In genomic region chr14:95308073-95308472, GRCh38 we compare ENCODE assay signal across 23 cellular contexts. TPM values are rescaled to one million over a fixed set of nuclear protein-coding genes. Genes with fewer than 3 reads are reported as not detected.
DNase-seq lines count a peak whose midpoint lies in the region; ATAC-seq and TF ChIP-seq lines count a peak whose summit lies in the region.
"Had no signal": no experiment of that assay in that cellular context is flagged by ENCODE, and none has a peak within 500 bp of the region (broad histone marks: within the 10 kb centered on the region; RNA-seq: fewer than 3 reads in every experiment).

No MANE protein-coding gene starts in this region.

- CTCF ChIA-PET in activated CD4-positive, alpha-beta memory T cell treated with anti-CD3 and anti-CD28 coated beads, Interleukin-2, amount 10 ng/mL, durations not matched to agents 7 days and 5 days (lab: Charles Lee) = no interaction called here

- H3K27me3 ChIP-seq in SJCRH30 (no peaks in the 10 kb centered on the region), heart right ventricle (no peaks in the 10 kb centered on the region), H7 (ENCODE audit: control insufficient read depth, insufficient read depth, low read length) (no peaks in the 10 kb centered on the region)
- H3K27me3 ChIP-seq: sigmoid colon had no signal

- H3K27ac ChIP-seq in SJCRH30 (peak overlapping the region; percentile 19; the same call in 1 of the 2 replicates), heart right ventricle (peak overlapping the region in 8 of 10 donors; percentile 33 to 72 (median 44)), mesodermal cell (ENCODE audit: low read depth, low read length, severe bottlenecking) (peak overlapping the region; percentile 88), temporal lobe (ENCODE audit: low read depth, low read length) (peak overlapping the region; percentile 96)
- H3K27ac ChIP-seq: RWPE1, sigmoid colon, WERI-Rb-1 had no signal

- WGBS in heart right ventricle, 2 donors = 73 to 75% methylated on average over 1 of the region's 1 CpG
- WGBS in mesodermal cell (ENCODE audit: insufficient coverage in 2 of 2), 2 experiments = 100% methylated on average over 1 of the region's 1 CpG; no CpG with 5 or more reads in 1 of the 2 experiments

- H3K4me3 Mint-ChIP-seq in activated CD4-positive, alpha-beta memory T cell treated with anti-CD3 and anti-CD28 coated beads, Interleukin-2, amount 10 ng/mL, durations not matched to agents 7 days and 5 days = no peak overlapping the region
- H3K4me3 Mint-ChIP-seq: activated CD4-positive, alpha-beta T cell treated with anti-CD3 and anti-CD28 coated beads, Interleukin-2, amount 10 ng/mL, durations not matched to agents 24 days and 14 days; activated naive CD4-positive, alpha-beta T cell treated with anti-CD3 and anti-CD28 coated beads for 36 hours; activated T-cell treated with anti-CD3 and anti-CD28 coated beads, Interleukin-2, amount 50 U/mL, for 72 hours; CD4-positive, alpha-beta memory T cell; central memory CD8-positive, alpha-beta T cell; natural killer cell treated with Interleukin-12 subunit alpha and Interleukin-12 subunit beta and Interleukin-15 and Interleukin-18, amount 100 ng/mL, for 72 hours had no signal

- no peak overlapping the region for H3K27ac Mint-ChIP-seq in activated CD4-positive, alpha-beta memory T cell treated with anti-CD3 and anti-CD28 coated beads, Interleukin-2, amount 10 ng/mL, durations not matched to agents 7 days and 5 days
- H3K27ac Mint-ChIP-seq: activated CD4-positive, alpha-beta T cell treated with anti-CD3 and anti-CD28 coated beads, Interleukin-2, amount 10 ng/mL, durations not matched to agents 24 days and 14 days; activated naive CD4-positive, alpha-beta T cell treated with anti-CD3 and anti-CD28 coated beads for 36 hours; activated T-cell treated with anti-CD3 and anti-CD28 coated beads, Interleukin-2, amount 50 U/mL, for 72 hours; CD4-positive, alpha-beta memory T cell; natural killer cell treated with Interleukin-12 subunit alpha and Interleukin-12 subunit beta and Interleukin-15 and Interleukin-18, amount 100 ng/mL, for 72 hours had no signal

- no peak overlapping the region for H3K4me3 ChIP-seq in SJCRH30
- no peak overlapping the region for H3K4me3 ChIP-seq in heart right ventricle
- H3K4me3 ChIP-seq in mesodermal cell (ENCODE audit: extremely low read depth, insufficient read depth, low read length, poor library complexity, severe bottlenecking) = no peak overlapping the region
- H3K4me3 ChIP-seq in H7 (ENCODE audit: insufficient read depth, low read depth, low read length) = no peak overlapping the region
- H3K4me3 ChIP-seq: sigmoid colon had no signal

- no peaks in the 10 kb centered on the region for H3K4me1 Mint-ChIP-seq in activated CD4-positive, alpha-beta memory T cell treated with anti-CD3 and anti-CD28 coated beads, Interleukin-2, amount 10 ng/mL, durations not matched to agents 7 days and 5 days
- H3K4me1 Mint-ChIP-seq: activated CD4-positive, alpha-beta T cell treated with anti-CD3 and anti-CD28 coated beads, Interleukin-2, amount 10 ng/mL, durations not matched to agents 24 days and 14 days; CD4-positive, alpha-beta memory T cell; central memory CD8-positive, alpha-beta T cell had no signal

- H3K36me3 ChIP-seq in SJCRH30 (peaks cover 2% of the 10 kb centered on the region; the same call in 1 of the 2 replicates), heart right ventricle (no peaks in the 10 kb centered on the region), mesodermal cell (ENCODE audit: control insufficient read depth, insufficient read depth, low read length) (no peaks in the 10 kb centered on the region), H7 (replicated peaks; ENCODE audit: control insufficient read depth, insufficient read depth, low read length) (no peaks in the 10 kb centered on the region)
- H3K36me3 ChIP-seq: sigmoid colon had no signal

- DNase-seq in SJCRH30 (no peak), heart right ventricle (no peak), NCI-H774 (lab: John Stamatoyannopoulos, UW) (no peak), H7 (no peak)
- no peak for DNase-seq in activated CD4-positive, alpha-beta memory T cell treated with anti-CD3 and anti-CD28 coated beads, Interleukin-2, amount 10 ng/mL, durations not matched to agents 7 days and 5 days
- DNase-seq: activated CD4-positive, alpha-beta T cell treated with anti-CD3 and anti-CD28 coated beads, Interleukin-2, amount 10 ng/mL, durations not matched to agents 24 days and 14 days; activated naive CD4-positive, alpha-beta T cell treated with anti-CD3 and anti-CD28 coated beads for 36 hours; activated T-cell treated with anti-CD3 and anti-CD28 coated beads, Interleukin-2, amount 50 U/mL, for 72 hours; CD4-positive, alpha-beta memory T cell; left colon; NCI-H1105; NCI-H2029 treated with DMSO at 0.1 percent for 48 hours; NCI-H226; NCI-H748 treated with DMSO at 0.1 percent for 48 hours; sigmoid colon; stimulated activated CD8-positive, alpha-beta memory T cell treated with anti-CD3 and anti-CD28 coated beads, Interleukin-4, amount 100 ng/mL, for 48 hours; WERI-Rb-1 had no signal

- intact Hi-C loops in heart right ventricle (cut with DNase I) = no loop called here

- no peaks in the 10 kb centered on the region for H3K9me3 Mint-ChIP-seq in activated CD4-positive, alpha-beta memory T cell treated with anti-CD3 and anti-CD28 coated beads, Interleukin-2, amount 10 ng/mL, durations not matched to agents 7 days and 5 days
- H3K9me3 Mint-ChIP-seq: activated CD4-positive, alpha-beta T cell treated with anti-CD3 and anti-CD28 coated beads, Interleukin-2, amount 10 ng/mL, durations not matched to agents 24 days and 14 days; activated naive CD4-positive, alpha-beta T cell treated with anti-CD3 and anti-CD28 coated beads for 36 hours; activated T-cell treated with anti-CD3 and anti-CD28 coated beads, Interleukin-2, amount 50 U/mL, for 72 hours; central memory CD8-positive, alpha-beta T cell; natural killer cell treated with Interleukin-12 subunit alpha and Interleukin-12 subunit beta and Interleukin-15 and Interleukin-18, amount 100 ng/mL, for 72 hours had no signal

- H3K4me1 ChIP-seq in SJCRH30 (peaks cover 38% of the 10 kb centered on the region), heart right ventricle (peaks cover 0 to 84% (median 29%) of the 10 kb centered on the region in 9 donors), mesodermal cell (ENCODE audit: control insufficient read depth, insufficient read depth, low read length, poor library complexity, severe bottlenecking) (peaks cover 10% of the 10 kb centered on the region)

- peak in 5 of 8 donors; percentile 14 to 34 (median 16) for ATAC-seq in heart right ventricle
- ATAC-seq: activated T-cell treated with anti-CD3 and anti-CD28 coated beads, Interleukin-2, amount 50 U/mL, for 72 hours; left colon; natural killer cell treated with Interleukin-12 subunit alpha and Interleukin-12 subunit beta and Interleukin-15 and Interleukin-18, amount 100 ng/mL, for 72 hours; SK-N-SH treated with all-trans-retinoic acid at 6 μM for 48 hours had no signal

- H3K27me3 Mint-ChIP-seq in activated CD4-positive, alpha-beta memory T cell treated with anti-CD3 and anti-CD28 coated beads, Interleukin-2, amount 10 ng/mL, durations not matched to agents 7 days and 5 days = peaks cover 17% of the 10 kb centered on the region
- H3K27me3 Mint-ChIP-seq: activated CD4-positive, alpha-beta T cell treated with anti-CD3 and anti-CD28 coated beads, Interleukin-2, amount 10 ng/mL, durations not matched to agents 24 days and 14 days had no signal

- TF ChIP-seq CTCF in heart right ventricle (IDR thresholded peaks at IDR 0.05) = no peak

- H3K9me3 ChIP-seq in SJCRH30 (replicated peaks) = no peaks in the 10 kb centered on the region
- H3K9me3 ChIP-seq in heart right ventricle = no peaks in the 10 kb centered on the region
- peaks cover 4% of the 10 kb centered on the region for H3K9me3 ChIP-seq in mesodermal cell (ENCODE audit: control insufficient read depth, low read length)
- H3K9me3 ChIP-seq: sigmoid colon had no signal

- POLR2A ChIA-PET in activated CD4-positive, alpha-beta memory T cell treated with anti-CD3 and anti-CD28 coated beads, Interleukin-2, amount 10 ng/mL, durations not matched to agents 7 days and 5 days (lab: Charles Lee) = no interaction called here

- no peaks in the 10 kb centered on the region for H3K36me3 Mint-ChIP-seq in activated CD4-positive, alpha-beta memory T cell treated with anti-CD3 and anti-CD28 coated beads, Interleukin-2, amount 10 ng/mL, durations not matched to agents 7 days and 5 days (ENCODE audit: low read depth)
- H3K36me3 Mint-ChIP-seq: CD4-positive, alpha-beta memory T cell; natural killer cell treated with Interleukin-12 subunit alpha and Interleukin-12 subunit beta and Interleukin-15 and Interleukin-18, amount 100 ng/mL, for 72 hours had no signal

RNA-seq across cellular contexts. Expression of gene CLMN, which starts 11.6 kb away (rescaled TPM):
- total RNA-seq in SJCRH30 (2014; rRNA removed; shearing (Covaris generic)) = 24.7 and 29.0 TPM in 2 replicates
- total RNA-seq in heart right ventricle (10 to 100 TPM in 2 of 10 donors, 1 to 10 TPM in 8; 3.7 to 14.5 (median 5.9) TPM), temporal lobe (0.98 TPM)
- polyA plus RNA-seq in heart right ventricle = 1 to 10 TPM; 2.6 to 6.1 TPM
- polyA plus RNA-seq in mesodermal cell (2013, experiment 1 of 2) = 6.4 TPM
- 5.1 TPM for polyA plus RNA-seq in mesodermal cell (2013, experiment 2 of 2)
- total RNA-seq in activated CD4-positive, alpha-beta memory T cell treated with anti-CD3 and anti-CD28 coated beads, Interleukin-2, amount 10 ng/mL, durations not matched to agents 7 days and 5 days = under 1 TPM; 0.33 to 0.48 TPM
- 4.5 and 10.5 TPM in 2 replicates for total RNA-seq in H7 (2014; rRNA removed; shearing (Covaris generic))

Comparison
In these comparisons a context has a peak if more than half of its experiments do, and no peak if none do; other contexts are left out.
1. H3K27ac ChIP-seq: peak in every context shown above with its lines; median percentile 96 in temporal lobe; 88 in mesodermal cell; 44 in heart right ventricle; 19 in SJCRH30.